In genomic region chr11:104713366-104713765, GRCh38 we compare ENCODE assay signal across 22 cellular contexts.
DNase-seq lines count a peak whose midpoint lies in the region; ATAC-seq and TF ChIP-seq lines count a peak whose summit lies in the region.
"Had no signal": no experiment of that assay in that cellular context is flagged by ENCODE, and none has a peak within 500 bp of the region (broad histone marks: within the 10 kb centered on the region; RNA-seq: fewer than 3 reads in every experiment).

No MANE protein-coding gene starts in this region.

- H3K27me3 ChIP-seq in breast epithelium: no peaks in the 10 kb centered on the region
- H3K27me3 ChIP-seq in A673 (replicated peaks; ENCODE audit: insufficient read depth, low read depth, low read length, poor library complexity): no peaks in the 10 kb centered on the region

- DNase-seq in MCF 10A (ENCODE audit: unreplicated experiment) (peak; percentile 6), breast epithelium (ENCODE audit: low spot score in 2 of 2) (no peak), astrocyte of the spinal cord (ENCODE audit: low read depth, low spot score) (peak; percentile 75), fibroblast of pulmonary artery (ENCODE audit: low read depth) (peak; percentile 19), A673 (ENCODE audit: low spot score) (no peak)
- DNase-seq in activated CD8-positive, alpha-beta memory T cell treated with anti-CD3 and anti-CD28 coated beads, Interleukin-2, amount 50 U/mL, for 4 hours: no peak
- DNase-seq in activated CD4-positive, alpha-beta T cell treated with anti-CD3 and anti-CD28 coated beads for 1 hour: no peak
- DNase-seq: Caco-2, DMS53, GOT3, HFFc6, NCI-H187 treated with DMSO at 0.1 percent for 48 hours, NCI-H2171, NCI-H774, SK-N-SH had no signal

- H3K4me3 ChIP-seq in breast epithelium: no peak overlapping the region
- no peak overlapping the region for H3K4me3 ChIP-seq in astrocyte of the spinal cord (ENCODE audit: low read depth, low read length)
- no peak overlapping the region for H3K4me3 ChIP-seq in fibroblast of pulmonary artery (replicated peaks; ENCODE audit: low read depth, low read length)
- H3K4me3 ChIP-seq in A673 (ENCODE audit: low read depth, low read length, poor library complexity, severe bottlenecking): no peak overlapping the region
- H3K4me3 ChIP-seq: GM12878 had no signal

- TF ChIP-seq CTCF in MCF 10A (IDR thresholded peaks at IDR 0.05; ENCODE audit: unreplicated experiment) (no peak), breast epithelium (IDR thresholded peaks at IDR 0.05) (no peak), astrocyte of the spinal cord (IDR thresholded peaks at IDR 0.05; ENCODE audit: low read depth, low read length) (no peak), fibroblast of pulmonary artery (IDR thresholded peaks at IDR 0.05; ENCODE audit: low read length, missing control alignments) (no peak), A673 (conservative IDR thresholded peaks at IDR 0.05; ENCODE audit: low read depth, low read length) (no peak)

- no peak for TF ChIP-seq POLR2A in breast epithelium (IDR thresholded peaks at IDR 0.05)

- H3K9me3 ChIP-seq in breast epithelium (no peaks in the 10 kb centered on the region), A673 (ENCODE audit: low read depth, low read length, poor library complexity, severe bottlenecking) (no peaks in the 10 kb centered on the region)
- H3K9me3 ChIP-seq: Caco-2, SK-N-SH had no signal

- H3K27me3 Mint-ChIP-seq in MCF 10A (ENCODE audit: insufficient read depth, unreplicated experiment): no peaks in the 10 kb centered on the region
- H3K27me3 Mint-ChIP-seq in stimulated activated memory B cell treated with anti-CD40 and anti-IgM and Interleukin-4, amounts not matched to agents 10 μg/mL and 1 μg/mL and 100 μg/mL, for 72 hours: no peaks in the 10 kb centered on the region

- no peaks in the 10 kb centered on the region for H3K9me3 Mint-ChIP-seq in MCF 10A (ENCODE audit: unreplicated experiment)
- H3K9me3 Mint-ChIP-seq in stimulated activated memory B cell treated with anti-CD40 and anti-IgM and Interleukin-4, amounts not matched to agents 10 μg/mL and 1 μg/mL and 100 μg/mL, for 72 hours: no peaks in the 10 kb centered on the region

- intact Hi-C loops in MCF 10A (cut with micrococcal nuclease) (no loop called here), breast epithelium (cut with DNase I; ENCODE audit: low total_unique reads) (no loop called here), A673 (cut with micrococcal nuclease; ENCODE audit: unreplicated experiment) (no loop called here)

- CTCF ChIA-PET in MCF 10A (lab: Yijun Ruan, JAX): no interaction called here
- CTCF ChIA-PET in A673 (lab: Charles Lee): no interaction called here

- H3K4me3 Mint-ChIP-seq in MCF 10A (ENCODE audit: unreplicated experiment): no peak overlapping the region
- H3K4me3 Mint-ChIP-seq in stimulated activated memory B cell treated with anti-CD40 and anti-IgM and Interleukin-4, amounts not matched to agents 10 μg/mL and 1 μg/mL and 100 μg/mL, for 72 hours: no peak overlapping the region
- H3K4me3 Mint-ChIP-seq: CD14-positive monocyte, HFFc6 had no signal

- H3K27ac ChIP-seq in breast epithelium (no peak overlapping the region), A673 (ENCODE audit: low read depth, low read length, poor library complexity, severe bottlenecking) (no peak overlapping the region)
- H3K27ac ChIP-seq: 22Rv1, HL-60, KMS-11 had no signal

- POLR2A ChIA-PET in MCF 10A (lab: Yijun Ruan, JAX): interaction anchor here (0.6 kb wide), 1 partner anchor 566 kb away, joined by 3 read pairs; no protein-coding TSS in a partner anchor
- POLR2A ChIA-PET in A673 (lab: Charles Lee; ENCODE audit: low non-redundant PET): no interaction called here

- H3K4me1 ChIP-seq in breast epithelium (no peaks in the 10 kb centered on the region), A673 (ENCODE audit: insufficient read depth, low read length, poor library complexity, severe bottlenecking) (no peaks in the 10 kb centered on the region)
- H3K4me1 ChIP-seq: Caco-2 had no signal

- no peaks in the 10 kb centered on the region for H3K4me1 Mint-ChIP-seq in MCF 10A (ENCODE audit: insufficient read depth, unreplicated experiment)
- H3K4me1 Mint-ChIP-seq in stimulated activated memory B cell treated with anti-CD40 and anti-IgM and Interleukin-4, amounts not matched to agents 10 μg/mL and 1 μg/mL and 100 μg/mL, for 72 hours: no peaks in the 10 kb centered on the region

- in situ Hi-C loops in astrocyte of the spinal cord (cut with HindIII; ENCODE audit: low sequenced_read_pairs): no loop called here

- H3K36me3 Mint-ChIP-seq in MCF 10A (ENCODE audit: insufficient read depth, unreplicated experiment): no peaks in the 10 kb centered on the region
- no peaks in the 10 kb centered on the region for H3K36me3 Mint-ChIP-seq in stimulated activated memory B cell treated with anti-CD40 and anti-IgM and Interleukin-4, amounts not matched to agents 10 μg/mL and 1 μg/mL and 100 μg/mL, for 72 hours
- H3K36me3 Mint-ChIP-seq: CD14-positive monocyte had no signal

- H3K36me3 ChIP-seq in breast epithelium (no peaks in the 10 kb centered on the region), A673 (ENCODE audit: insufficient read depth, low read length, poor library complexity, severe bottlenecking) (no peaks in the 10 kb centered on the region)

- no peak for ATAC-seq in stimulated activated memory B cell treated with anti-CD40 and anti-IgM and Interleukin-4, amounts not matched to agents 10 μg/mL and 1 μg/mL and 100 μg/mL, for 72 hours
- ATAC-seq: GM12878, Right ventricle myocardium inferior had no signal

- BruUV-seq in MCF 10A (replicated peaks; lab: Mats Ljungman, UMichigan) (no TSS peak), A673 (replicated peaks; lab: Mats Ljungman, UMichigan) (no TSS peak)

- no peak overlapping the region for H3K27ac Mint-ChIP-seq in MCF 10A (ENCODE audit: low read depth, unreplicated experiment)
- H3K27ac Mint-ChIP-seq in stimulated activated memory B cell treated with anti-CD40 and anti-IgM and Interleukin-4, amounts not matched to agents 10 μg/mL and 1 μg/mL and 100 μg/mL, for 72 hours: no peak overlapping the region
- H3K27ac Mint-ChIP-seq: CD14-positive monocyte, HFFc6 had no signal

Comparison
In these comparisons a context has a peak if more than half of its experiments do, and no peak if none do; other contexts are left out.
1. DNase-seq: peak in MCF 10A (single experiment), astrocyte of the spinal cord (single experiment) and fibroblast of pulmonary artery (single experiment); none in breast epithelium (0 of 2), A673 (single experiment), activated CD8-positive, alpha-beta memory T cell treated with anti-CD3 and anti-CD28 coated beads, Interleukin-2, amount 50 U/mL, for 4 hours (single experiment) and activated CD4-positive, alpha-beta T cell treated with anti-CD3 and anti-CD28 coated beads for 1 hour (single experiment).